Comparison of ENCODE assay signal across 2 cellular contexts in genomic region chr2:88599527-88599926, GRCh38.
TF ChIP-seq lines count a peak whose summit lies in the region.

No MANE protein-coding gene starts in this region.

TF ChIP-seq in SK-N-SH, 30 proteins besides CTCF, POLR2A, EP300 and RAD21 (continued from another document):
- TF ChIP-seq EZH2phosphoT487 (IDR thresholded peaks at IDR 0.05; ENCODE audit: borderline replicate concordance, low read depth) (no peak), FOSL2 (IDR thresholded peaks at IDR 0.05; ENCODE audit: borderline replicate concordance, low read depth) (no peak), YY1 (IDR thresholded peaks at IDR 0.05; ENCODE audit: low read depth) (no peak), USF1 (IDR thresholded peaks at IDR 0.05; ENCODE audit: borderline replicate concordance, low read depth) (no peak), RCOR1 (IDR thresholded peaks at IDR 0.05; ENCODE audit: low read length) (no peak), TAF1 (IDR thresholded peaks at IDR 0.05; ENCODE audit: borderline replicate concordance, low read depth, low read length) (no peak), TEAD4 (IDR thresholded peaks at IDR 0.05; ENCODE audit: borderline replicate concordance, insufficient read depth) (no peak), TCF12 (IDR thresholded peaks at IDR 0.05) (no peak)

TF ChIP-seq in SK-N-SH treated with all-trans-retinoic acid at 6 μM for 48 hours, 23 proteins besides CTCF, POLR2A, EP300 and RAD21 (continued from another document):
- TF ChIP-seq TSHZ2 (CRISPR knock-in tag; IDR thresholded peaks at IDR 0.05) (no peak), RARB (CRISPR knock-in tag; IDR thresholded peaks at IDR 0.05) (no peak), ARNTL (CRISPR knock-in tag; IDR thresholded peaks at IDR 0.05; ENCODE audit: borderline replicate concordance, low read depth) (no peak), ZNF70 (CRISPR knock-in tag; IDR thresholded peaks at IDR 0.05) (no peak), OSR1 (CRISPR knock-in tag; IDR thresholded peaks at IDR 0.05) (no peak), ISL1 (CRISPR knock-in tag; IDR thresholded peaks at IDR 0.05) (no peak), ZFP30 (CRISPR knock-in tag; IDR thresholded peaks at IDR 0.05) (no peak), BACH2 (CRISPR knock-in tag; IDR thresholded peaks at IDR 0.05; ENCODE audit: borderline replicate concordance) (no peak), ZFP3 (CRISPR knock-in tag; IDR thresholded peaks at IDR 0.05) (no peak), GLIS3 (CRISPR knock-in tag; IDR thresholded peaks at IDR 0.05) (no peak), CSDC2 (CRISPR knock-in tag; IDR thresholded peaks at IDR 0.05) (no peak), POU6F1 (CRISPR knock-in tag; IDR thresholded peaks at IDR 0.05; ENCODE audit: borderline replicate concordance, low read depth) (no peak)
- TF ChIP-seq, protein P1, sequence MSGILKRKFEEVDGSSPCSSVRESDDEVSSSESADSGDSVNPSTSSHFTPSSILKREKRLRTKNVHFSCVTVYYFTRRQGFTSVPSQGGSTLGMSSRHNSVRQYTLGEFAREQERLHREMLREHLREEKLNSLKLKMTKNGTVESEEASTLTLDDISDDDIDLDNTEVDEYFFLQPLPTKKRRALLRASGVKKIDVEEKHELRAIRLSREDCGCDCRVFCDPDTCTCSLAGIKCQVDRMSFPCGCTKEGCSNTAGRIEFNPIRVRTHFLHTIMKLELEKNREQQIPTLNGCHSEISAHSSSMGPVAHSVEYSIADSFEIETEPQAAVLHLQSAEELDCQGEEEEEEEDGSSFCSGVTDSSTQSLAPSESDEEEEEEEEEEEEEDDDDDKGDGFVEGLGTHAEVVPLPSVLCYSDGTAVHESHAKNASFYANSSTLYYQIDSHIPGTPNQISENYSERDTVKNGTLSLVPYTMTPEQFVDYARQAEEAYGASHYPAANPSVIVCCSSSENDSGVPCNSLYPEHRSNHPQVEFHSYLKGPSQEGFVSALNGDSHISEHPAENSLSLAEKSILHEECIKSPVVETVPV (CRISPR knock-in tag; IDR thresholded peaks at IDR 0.05): no peak
